20 cellular contexts compared by ENCODE assay signal in genomic region chr22:30411780-30412179, GRCh38. TPM values are rescaled to one million over a fixed set of nuclear protein-coding genes. Genes with fewer than 3 reads are reported as not detected.
DNase-seq lines count a peak whose midpoint lies in the region; ATAC-seq, FAIRE-seq and TF ChIP-seq lines count a peak whose summit lies in the region.
"Had no signal": no experiment of that assay in that cellular context is flagged by ENCODE, and none has a peak within 500 bp of the region (broad histone marks: within the 10 kb centered on the region; RNA-seq: fewer than 3 reads in every experiment).

No MANE protein-coding gene starts in this region.

- H3K4me2 ChIP-seq in HepG2 (ENCODE audit: low read depth, low read length), result no peak overlapping the region
- H3K4me2 ChIP-seq: BLaER1 had no signal

- no peak for TF ChIP-seq RAD21 in HepG2 (CRISPR knock-in tag; IDR thresholded peaks at IDR 0.05)

- 98% methylated on average over 3 of the region's 3 CpGs for WGBS in HepG2 (ENCODE audit: low lambda C conversion rate)
- 82% methylated on average over 3 of the region's 3 CpGs for WGBS in right lobe of liver (ENCODE audit: insufficient coverage, low coverage, low lambda C conversion rate, missing lambda C conversion rate)

- TF ChIP-seq EP300 in HepG2 (IDR thresholded peaks at IDR 0.05; ENCODE audit: low read depth in 2 of 2, low read length in 2 of 2) (no peak), HepG2 (CRISPR knock-in tag; IDR thresholded peaks at IDR 0.05; ENCODE audit: borderline replicate concordance) (no peak)

- H2AFZ ChIP-seq in HepG2 (ENCODE audit: low read length), result no peak overlapping the region

- peaks cover 13 to 48% of the 10 kb centered on the region in 2 experiments for H3K36me3 ChIP-seq in HepG2 (replicated peaks in 1 of 2; ENCODE audit: control insufficient read depth in 1 of 2, insufficient read depth in 2 of 2, low read length in 2 of 2)
- peaks cover 0 to 98% (median 54%) of the 10 kb centered on the region in 4 donors for H3K36me3 ChIP-seq in right lobe of liver
- peaks cover 9% of the 10 kb centered on the region for H3K36me3 ChIP-seq in breast epithelium

- no peaks in the 10 kb centered on the region for H3K79me2 ChIP-seq in HepG2 (ENCODE audit: insufficient read depth, low read length)

- TF ChIP-seq CTCF in HepG2 (CRISPR knock-in tag; IDR thresholded peaks at IDR 0.05), result no peak
- TF ChIP-seq CTCF in right lobe of liver (IDR thresholded peaks at IDR 0.05), result no peak
- no peak for TF ChIP-seq CTCF in breast epithelium (IDR thresholded peaks at IDR 0.05)

- H3K9me3 Mint-ChIP-seq in stimulated activated effector memory CD8-positive, alpha-beta T cell treated with anti-CD3 and anti-CD28 coated beads, Interleukin-12 subunit alpha, Interleukin-12 subunit beta, amount 100 ng/mL, for 72 hours, result no peaks in the 10 kb centered on the region
- no peaks in the 10 kb centered on the region for H3K9me3 Mint-ChIP-seq in stimulated activated naive CD8-positive, alpha-beta T cell treated with anti-CD3 and anti-CD28 coated beads, Interleukin-15, amount 100 ng/mL, for 72 hours
- H3K9me3 Mint-ChIP-seq: activated naive CD4-positive, alpha-beta T cell treated with anti-CD3 and anti-CD28 coated beads, Interleukin-2, amount 50 U/mL, for 72 hours; activated T-cell treated with anti-CD3 and anti-CD28 coated beads, Interleukin-2, amount 50 U/mL, for 72 hours; endodermal cell; neural crest cell had no signal

- in situ Hi-C loops in HepG2 (cut with HindIII; ENCODE audit: extremely low pct_ligation_motif_present, low pct_unique_long_range_greater_than_20kb), result no loop called here

- peaks cover 25% of the 10 kb centered on the region for H3K4me1 ChIP-seq in HepG2 (ENCODE audit: insufficient read depth, low read length)
- peaks cover 0 to 76% (median 15%) of the 10 kb centered on the region in 4 donors for H3K4me1 ChIP-seq in right lobe of liver
- H3K4me1 ChIP-seq in breast epithelium, result no peaks in the 10 kb centered on the region
- H3K4me1 ChIP-seq: BLaER1, tibial nerve had no signal

- H3K9me3 ChIP-seq in HepG2 (ENCODE audit: low read length) (no peaks in the 10 kb centered on the region), right lobe of liver (no peaks in the 10 kb centered on the region), breast epithelium (no peaks in the 10 kb centered on the region)
- H3K9me3 ChIP-seq: BLaER1, tibial nerve had no signal

- H3K27ac Mint-ChIP-seq in stimulated activated effector memory CD8-positive, alpha-beta T cell treated with anti-CD3 and anti-CD28 coated beads, Interleukin-12 subunit alpha, Interleukin-12 subunit beta, amount 100 ng/mL, for 72 hours, result peak overlapping the region; percentile 43
- H3K27ac Mint-ChIP-seq in stimulated activated naive CD8-positive, alpha-beta T cell treated with anti-CD3 and anti-CD28 coated beads, Interleukin-15, amount 100 ng/mL, for 72 hours, result no peak overlapping the region
- H3K27ac Mint-ChIP-seq: endodermal cell had no signal

- no peaks in the 10 kb centered on the region for H3K27me3 Mint-ChIP-seq in stimulated activated naive CD8-positive, alpha-beta T cell treated with anti-CD3 and anti-CD28 coated beads, Interleukin-15, amount 100 ng/mL, for 72 hours

- H3K36me3 Mint-ChIP-seq in stimulated activated effector memory CD8-positive, alpha-beta T cell treated with anti-CD3 and anti-CD28 coated beads, Interleukin-12 subunit alpha, Interleukin-12 subunit beta, amount 100 ng/mL, for 72 hours, result peaks cover 86% of the 10 kb centered on the region

- ATAC-seq in HepG2 (no peak), right lobe of liver (no peak), GM18858 (IDR thresholded peaks at IDR 0.05; ENCODE audit: unreplicated experiment) (no peak)
- ATAC-seq in stimulated activated effector memory CD8-positive, alpha-beta T cell treated with anti-CD3 and anti-CD28 coated beads, Interleukin-12 subunit alpha, Interleukin-12 subunit beta, amount 100 ng/mL, for 72 hours, result no peak
- no peak for ATAC-seq in stimulated activated naive CD8-positive, alpha-beta T cell treated with anti-CD3 and anti-CD28 coated beads, Interleukin-15, amount 100 ng/mL, for 72 hours
- ATAC-seq: activated naive CD4-positive, alpha-beta T cell treated with anti-CD3 and anti-CD28 coated beads, Interleukin-2, amount 50 U/mL, for 72 hours; activated T-cell treated with anti-CD3 and anti-CD28 coated beads, Interleukin-2, amount 50 U/mL, for 72 hours; stimulated activated naive CD8-positive, alpha-beta T cell treated with anti-CD3 and anti-CD28 coated beads, Interleukin-15, Interleukin-2, amounts not matched to agents 100 U/mL and 50 U/mL, for 24 hours had no signal

- H4K20me1 ChIP-seq in HepG2 (ENCODE audit: insufficient read depth, low read length), result no peaks in the 10 kb centered on the region
- H4K20me1 ChIP-seq: BLaER1 had no signal

- no peak overlapping the region for H3K4me3 Mint-ChIP-seq in stimulated activated effector memory CD8-positive, alpha-beta T cell treated with anti-CD3 and anti-CD28 coated beads, Interleukin-12 subunit alpha, Interleukin-12 subunit beta, amount 100 ng/mL, for 72 hours
- no peak overlapping the region for H3K4me3 Mint-ChIP-seq in stimulated activated naive CD8-positive, alpha-beta T cell treated with anti-CD3 and anti-CD28 coated beads, Interleukin-15, amount 100 ng/mL, for 72 hours
- H3K4me3 Mint-ChIP-seq: activated T-cell treated with anti-CD3 and anti-CD28 coated beads, Interleukin-2, amount 50 U/mL, for 72 hours; endodermal cell; neural crest cell had no signal

- TF ChIP-seq POLR2A in HepG2 (IDR thresholded peaks at IDR 0.05; ENCODE audit: insufficient read depth in 1 of 2, low read depth in 2 of 2, low read length in 2 of 2), result no peak
- no peak for TF ChIP-seq POLR2A in right lobe of liver (IDR thresholded peaks at IDR 0.05)
- TF ChIP-seq POLR2A in breast epithelium (IDR thresholded peaks at IDR 0.05), result no peak

- H3K4me3 ChIP-seq in HepG2 (replicated peaks in 1 of 3; ENCODE audit: insufficient read depth in 1 of 3, low read depth in 2 of 3, low read length in 3 of 3) (no peak overlapping the region), right lobe of liver (no peak overlapping the region), breast epithelium (no peak overlapping the region)
- H3K4me3 ChIP-seq: BLaER1, tibial nerve had no signal

- H3K27me3 ChIP-seq in HepG2 (ENCODE audit: control insufficient read depth in 1 of 2, insufficient read depth in 2 of 2, low read length in 2 of 2) (no peaks in the 10 kb centered on the region), right lobe of liver (no peaks in the 10 kb centered on the region), breast epithelium (no peaks in the 10 kb centered on the region)
- H3K27me3 ChIP-seq: BLaER1, tibial nerve had no signal

- H3K9ac ChIP-seq in HepG2 (ENCODE audit: insufficient read depth, low read depth, low read length), result no peak overlapping the region
- H3K9ac ChIP-seq: BLaER1 had no signal

- BruUV-seq in HepG2 (replicated peaks; lab: Mats Ljungman, UMichigan), result no TSS peak

- peaks cover 16% of the 10 kb centered on the region for H3K4me1 Mint-ChIP-seq in stimulated activated effector memory CD8-positive, alpha-beta T cell treated with anti-CD3 and anti-CD28 coated beads, Interleukin-12 subunit alpha, Interleukin-12 subunit beta, amount 100 ng/mL, for 72 hours
- peaks cover 71% of the 10 kb centered on the region for H3K4me1 Mint-ChIP-seq in stimulated activated naive CD8-positive, alpha-beta T cell treated with anti-CD3 and anti-CD28 coated beads, Interleukin-15, amount 100 ng/mL, for 72 hours
- H3K4me1 Mint-ChIP-seq: neural crest cell had no signal

- intact Hi-C loops in HepG2 (cut with micrococcal nuclease; ENCODE audit: unreplicated experiment), result no loop called here
- intact Hi-C loops in right lobe of liver (cut with DNase I), result no loop called here
- intact Hi-C loops in breast epithelium (cut with DNase I; ENCODE audit: low total_unique reads), result no loop called here

- CTCF ChIA-PET in HepG2 (lab: Yijun Ruan, JAX; ENCODE audit: low intra/inter-chr PET ratio, low total read pairs), result no interaction called here

- DNase-seq in HepG2 (ENCODE audit: low spot score) (no peak), right lobe of liver (no peak), breast epithelium (ENCODE audit: low spot score in 2 of 2) (no peak)
- DNase-seq in stimulated activated effector memory CD8-positive, alpha-beta T cell treated with anti-CD3 and anti-CD28 coated beads, Interleukin-12 subunit alpha, Interleukin-12 subunit beta, amount 100 ng/mL, for 72 hours (ENCODE audit: low spot score in 2 of 2), result no peak
- DNase-seq in stimulated activated naive CD8-positive, alpha-beta T cell treated with anti-CD3 and anti-CD28 coated beads, Interleukin-15, amount 100 ng/mL, for 72 hours, result no peak
- DNase-seq: activated CD8-positive, alpha-beta memory T cell treated with anti-CD3 and anti-CD28 coated beads for 24 hours; activated T-cell treated with anti-CD3 and anti-CD28 coated beads, Interleukin-2, amount 50 U/mL, for 72 hours; endodermal cell; NCI-H1105; NCI-H2081; stimulated activated naive CD8-positive, alpha-beta T cell treated with anti-CD3 and anti-CD28 coated beads, Interleukin-15, Interleukin-2, amounts not matched to agents 100 U/mL and 50 U/mL, for 24 hours; WERI-Rb-1 had no signal

- H3K27ac ChIP-seq in HepG2 (ENCODE audit: extremely low read length, insufficient read depth, low read length) (no peak overlapping the region), right lobe of liver (no peak overlapping the region), breast epithelium (peak overlapping the region; percentile 29 to 48)
- H3K27ac ChIP-seq: BLaER1, tibial nerve, WERI-Rb-1 had no signal

- FAIRE-seq in HepG2 (lab: Jason Lieb, UNC), result no peak
- FAIRE-seq: colon, D721Med, RCC 7860 had no signal

- POLR2A ChIA-PET in HepG2 (lab: Yijun Ruan, JAX), result interaction anchor here (8.5 kb wide), 1 partner anchor 11 kb away, joined by 42 read pairs; no protein-coding TSS in a partner anchor

RNA-seq across cellular contexts. Expression of gene MTFP1, which starts 13.8 kb away (rescaled TPM):
- 40.3 and 45.6 TPM in 2 replicates for total RNA-seq in HepG2 (2016; rRNA removed; fragmentation: Illumina TruSeq; extraction: Trizol)
- 33.4 and 35.3 TPM in 2 replicates for total RNA-seq in HepG2 (2016; cell fraction: cytosol; rRNA removed; fragmentation: Illumina TruSeq; extraction: Trizol; ENCODE audit: low read depth)
- total RNA-seq in HepG2 (2016; cell fraction: insoluble cytoplasmic fraction; rRNA removed; fragmentation: Illumina TruSeq; extraction: Trizol), result 40.9 and 46.1 TPM in 2 replicates
- 44.5 and 56.8 TPM in 2 replicates for total RNA-seq in HepG2 (2016; cell fraction: membrane; rRNA removed; fragmentation: Illumina TruSeq; extraction: Trizol)
- total RNA-seq in HepG2 (2016; cell fraction: nucleus; rRNA removed; fragmentation: Illumina TruSeq; extraction: Trizol), result 24.5 and 30.0 TPM in 2 replicates
- 29.5 TPM in 2 replicates for polyA plus RNA-seq in HepG2 (2011; rRNA removed)
- polyA plus RNA-seq in HepG2 (2011; cell fraction: cytosol; rRNA removed), result 33.0 and 55.8 TPM in 2 replicates
- polyA plus RNA-seq in HepG2 (2011; cell fraction: nucleus; rRNA removed), result 33.3 and 33.4 TPM in 2 replicates
- 16.5 and 23.5 TPM in 2 replicates for polyA plus RNA-seq in HepG2 (2012)
- polyA plus RNA-seq in HepG2 (2016; cell fraction: cytosol; fragmentation: Illumina TruSeq; extraction: Trizol; ENCODE audit: low read depth), result 26.8 and 41.3 TPM in 2 replicates
- 32.6 and 35.9 TPM in 2 replicates for polyA plus RNA-seq in HepG2 (2016; cell fraction: insoluble cytoplasmic fraction; fragmentation: Illumina TruSeq; extraction: Trizol; ENCODE audit: low read depth)
- polyA plus RNA-seq in HepG2 (2016; cell fraction: membrane; fragmentation: Illumina TruSeq; extraction: Trizol; ENCODE audit: low read depth), result 36.2 and 46.2 TPM in 2 replicates
- polyA plus RNA-seq in HepG2 (2016; cell fraction: nucleus; fragmentation: Illumina TruSeq; extraction: Trizol; ENCODE audit: insufficient read depth, low read depth), result 42.3 and 44.8 TPM in 2 replicates
- polyA minus RNA-seq in HepG2 (2011; rRNA and poly(A)+ RNA removed; ENCODE audit: low replicate concordance), result 41.9 and 45.1 TPM in 2 replicates
- polyA minus RNA-seq in HepG2 (2011; cell fraction: cytosol; rRNA and poly(A)+ RNA removed), result 13.7 and 14.0 TPM in 2 replicates
- 5.2 and 9.7 TPM in 2 replicates for polyA minus RNA-seq in HepG2 (2011; cell fraction: nucleus; rRNA and poly(A)+ RNA removed)
- 10 to 100 TPM in 3 of 6 experiments, 1 to 10 TPM in 3; 4.2 to 30.1 (median 9.1) TPM for total RNA-seq in right lobe of liver
- total RNA-seq in breast epithelium, result 10 to 100 TPM in 2 of 3 donors, 1 to 10 TPM in 1; 2.9 to 16.7 (median 14.4) TPM

RNA-seq across cellular contexts. Expression of gene SEC14L2, which starts 15.0 kb away (rescaled TPM):
- total RNA-seq in HepG2 (2016; rRNA removed; fragmentation: Illumina TruSeq; extraction: Trizol) (4.1 and 5.3 TPM in 2 replicates), right lobe of liver (100 to 1,000 TPM in 3 of 6 experiments, 10 to 100 TPM in 3; 42.7 to 240 (median 101) TPM), breast epithelium (10 to 100 TPM in 2 of 3 donors, 1 to 10 TPM in 1; 5.3 to 45.7 (median 29.5) TPM)
- 0.71 and 0.88 TPM in 2 replicates for total RNA-seq in HepG2 (2016; cell fraction: cytosol; rRNA removed; fragmentation: Illumina TruSeq; extraction: Trizol; ENCODE audit: low read depth)
- total RNA-seq in HepG2 (2016; cell fraction: insoluble cytoplasmic fraction; rRNA removed; fragmentation: Illumina TruSeq; extraction: Trizol), result 5.1 TPM in 2 replicates
- total RNA-seq in HepG2 (2016; cell fraction: membrane; rRNA removed; fragmentation: Illumina TruSeq; extraction: Trizol), result 2.0 and 2.8 TPM in 2 replicates
- total RNA-seq in HepG2 (2016; cell fraction: nucleus; rRNA removed; fragmentation: Illumina TruSeq; extraction: Trizol), result 3.5 and 5.0 TPM in 2 replicates
- polyA plus RNA-seq in HepG2 (2011; rRNA removed), result 5.1 and 9.1 TPM in 2 replicates
- polyA plus RNA-seq in HepG2 (2011; cell fraction: cytosol; rRNA removed), result 6.9 and 7.2 TPM in 2 replicates
- 13.4 and 15.2 TPM in 2 replicates for polyA plus RNA-seq in HepG2 (2011; cell fraction: nucleus; rRNA removed)
- 4.1 and 4.7 TPM in 2 replicates for polyA plus RNA-seq in HepG2 (2012)
- polyA plus RNA-seq in HepG2 (2016; cell fraction: cytosol; fragmentation: Illumina TruSeq; extraction: Trizol; ENCODE audit: low read depth), result 1.8 and 2.4 TPM in 2 replicates
- 5.3 and 5.4 TPM in 2 replicates for polyA plus RNA-seq in HepG2 (2016; cell fraction: insoluble cytoplasmic fraction; fragmentation: Illumina TruSeq; extraction: Trizol; ENCODE audit: low read depth)
- polyA plus RNA-seq in HepG2 (2016; cell fraction: membrane; fragmentation: Illumina TruSeq; extraction: Trizol; ENCODE audit: low read depth), result 1.9 and 2.3 TPM in 2 replicates
- 5.5 and 6.3 TPM in 2 replicates for polyA plus RNA-seq in HepG2 (2016; cell fraction: nucleus; fragmentation: Illumina TruSeq; extraction: Trizol; ENCODE audit: insufficient read depth, low read depth)
- 13.5 and 19.9 TPM in 2 replicates for polyA minus RNA-seq in HepG2 (2011; rRNA and poly(A)+ RNA removed; ENCODE audit: low replicate concordance)
- polyA minus RNA-seq in HepG2 (2011; cell fraction: cytosol; rRNA and poly(A)+ RNA removed), result 4.4 and 5.6 TPM in 2 replicates
- 11.5 and 19.1 TPM in 2 replicates for polyA minus RNA-seq in HepG2 (2011; cell fraction: nucleus; rRNA and poly(A)+ RNA removed)

RNA-seq across cellular contexts. Expression of gene RNF215, which starts 24.6 kb away (rescaled TPM):
- total RNA-seq in HepG2 (2016; rRNA removed; fragmentation: Illumina TruSeq; extraction: Trizol) (2.4 and 5.3 TPM in 2 replicates), right lobe of liver (10 to 100 TPM in 1 of 6 experiments, 1 to 10 TPM in 5; 6.2 to 10.0 (median 7.4) TPM), breast epithelium (10 to 100 TPM; 13.3 to 15.4 (median 14.0) TPM)
- total RNA-seq in HepG2 (2016; cell fraction: cytosol; rRNA removed; fragmentation: Illumina TruSeq; extraction: Trizol; ENCODE audit: low read depth), result 1.6 and 1.9 TPM in 2 replicates
- 2.5 and 5.7 TPM in 2 replicates for total RNA-seq in HepG2 (2016; cell fraction: insoluble cytoplasmic fraction; rRNA removed; fragmentation: Illumina TruSeq; extraction: Trizol)
- 2.5 and 3.5 TPM in 2 replicates for total RNA-seq in HepG2 (2016; cell fraction: membrane; rRNA removed; fragmentation: Illumina TruSeq; extraction: Trizol)
- 7.1 and 8.8 TPM in 2 replicates for total RNA-seq in HepG2 (2016; cell fraction: nucleus; rRNA removed; fragmentation: Illumina TruSeq; extraction: Trizol)
- polyA plus RNA-seq in HepG2 (2011; rRNA removed), result 6.1 and 9.2 TPM in 2 replicates
- 3.8 and 4.9 TPM in 2 replicates for polyA plus RNA-seq in HepG2 (2011; cell fraction: cytosol; rRNA removed)
- polyA plus RNA-seq in HepG2 (2011; cell fraction: nucleus; rRNA removed), result 55.4 and 60.1 TPM in 2 replicates
- 5.4 and 7.0 TPM in 2 replicates for polyA plus RNA-seq in HepG2 (2012)
- polyA plus RNA-seq in HepG2 (2016; cell fraction: cytosol; fragmentation: Illumina TruSeq; extraction: Trizol; ENCODE audit: low read depth), result 1.1 and 1.2 TPM in 2 replicates
- polyA plus RNA-seq in HepG2 (2016; cell fraction: insoluble cytoplasmic fraction; fragmentation: Illumina TruSeq; extraction: Trizol; ENCODE audit: low read depth), result 1.6 and 1.8 TPM in 2 replicates
- 1.9 and 2.2 TPM in 2 replicates for polyA plus RNA-seq in HepG2 (2016; cell fraction: membrane; fragmentation: Illumina TruSeq; extraction: Trizol; ENCODE audit: low read depth)
- polyA plus RNA-seq in HepG2 (2016; cell fraction: nucleus; fragmentation: Illumina TruSeq; extraction: Trizol; ENCODE audit: insufficient read depth, low read depth), result 17.7 and 18.4 TPM in 2 replicates
- polyA minus RNA-seq in HepG2 (2011; rRNA and poly(A)+ RNA removed; ENCODE audit: low replicate concordance), result 10.6 and 16.6 TPM in 2 replicates
- polyA minus RNA-seq in HepG2 (2011; cell fraction: cytosol; rRNA and poly(A)+ RNA removed), result 2.3 and 4.5 TPM in 2 replicates
- 12.6 and 12.9 TPM in 2 replicates for polyA minus RNA-seq in HepG2 (2011; cell fraction: nucleus; rRNA and poly(A)+ RNA removed)

RNA-seq across cellular contexts. Expression of gene CCDC157, which starts 55.0 kb away (rescaled TPM):
- total RNA-seq in HepG2 (2016; rRNA removed; fragmentation: Illumina TruSeq; extraction: Trizol) (0.98 and 1.6 TPM in 2 replicates), right lobe of liver (1 to 10 TPM in 3 of 6 experiments, under 1 TPM in 3; 0.54 to 2.9 (median 0.86) TPM), breast epithelium (1 to 10 TPM; 2.6 to 7.5 (median 6.6) TPM)
- 2.1 and 2.2 TPM in 2 replicates for total RNA-seq in HepG2 (2016; cell fraction: cytosol; rRNA removed; fragmentation: Illumina TruSeq; extraction: Trizol; ENCODE audit: low read depth)
- 0.79 and 1.9 TPM in 2 replicates for total RNA-seq in HepG2 (2016; cell fraction: insoluble cytoplasmic fraction; rRNA removed; fragmentation: Illumina TruSeq; extraction: Trizol)
- 1.9 and 3.1 TPM in 2 replicates for total RNA-seq in HepG2 (2016; cell fraction: membrane; rRNA removed; fragmentation: Illumina TruSeq; extraction: Trizol)
- 1.4 and 1.6 TPM in 2 replicates for total RNA-seq in HepG2 (2016; cell fraction: nucleus; rRNA removed; fragmentation: Illumina TruSeq; extraction: Trizol)
- 1.4 and 2.3 TPM in 2 replicates for polyA plus RNA-seq in HepG2 (2011; rRNA removed)
- polyA plus RNA-seq in HepG2 (2011; cell fraction: cytosol; rRNA removed), result 1.1 and 1.8 TPM in 2 replicates
- polyA plus RNA-seq in HepG2 (2011; cell fraction: nucleus; rRNA removed), result 5.8 and 7.1 TPM in 2 replicates
- 0.64 and 1.3 TPM in 2 replicates for polyA plus RNA-seq in HepG2 (2012)
- polyA plus RNA-seq in HepG2 (2016; cell fraction: cytosol; fragmentation: Illumina TruSeq; extraction: Trizol; ENCODE audit: low read depth), result 3.4 and 4.1 TPM in 2 replicates
- polyA plus RNA-seq in HepG2 (2016; cell fraction: insoluble cytoplasmic fraction; fragmentation: Illumina TruSeq; extraction: Trizol; ENCODE audit: low read depth), result 1.2 and 1.5 TPM in 2 replicates
- 2.2 and 3.2 TPM in 2 replicates for polyA plus RNA-seq in HepG2 (2016; cell fraction: membrane; fragmentation: Illumina TruSeq; extraction: Trizol; ENCODE audit: low read depth)
- polyA plus RNA-seq in HepG2 (2016; cell fraction: nucleus; fragmentation: Illumina TruSeq; extraction: Trizol; ENCODE audit: insufficient read depth, low read depth), result 3.1 and 3.2 TPM in 2 replicates
- 2.6 and 4.7 TPM in 2 replicates for polyA minus RNA-seq in HepG2 (2011; rRNA and poly(A)+ RNA removed; ENCODE audit: low replicate concordance)
- 0.79 and 1.4 TPM in 2 replicates for polyA minus RNA-seq in HepG2 (2011; cell fraction: cytosol; rRNA and poly(A)+ RNA removed)
- 1.9 and 3.0 TPM in 2 replicates for polyA minus RNA-seq in HepG2 (2011; cell fraction: nucleus; rRNA and poly(A)+ RNA removed)

RNA-seq across cellular contexts. Expression of gene SF3A1, which starts 55.1 kb away (rescaled TPM):
- total RNA-seq in HepG2 (2016; rRNA removed; fragmentation: Illumina TruSeq; extraction: Trizol) (22.0 and 31.8 TPM in 2 replicates), right lobe of liver (10 to 100 TPM; 42.6 to 72.8 (median 66.5) TPM), breast epithelium (10 to 100 TPM; 47.7 to 68.6 (median 47.9) TPM)
- 9.8 and 11.6 TPM in 2 replicates for total RNA-seq in HepG2 (2016; cell fraction: cytosol; rRNA removed; fragmentation: Illumina TruSeq; extraction: Trizol; ENCODE audit: low read depth)
- total RNA-seq in HepG2 (2016; cell fraction: insoluble cytoplasmic fraction; rRNA removed; fragmentation: Illumina TruSeq; extraction: Trizol), result 20.9 and 27.0 TPM in 2 replicates
- total RNA-seq in HepG2 (2016; cell fraction: membrane; rRNA removed; fragmentation: Illumina TruSeq; extraction: Trizol), result 13.8 and 16.2 TPM in 2 replicates
- 23.6 and 29.5 TPM in 2 replicates for total RNA-seq in HepG2 (2016; cell fraction: nucleus; rRNA removed; fragmentation: Illumina TruSeq; extraction: Trizol)
- 10.0 and 16.2 TPM in 2 replicates for polyA plus RNA-seq in HepG2 (2011; rRNA removed)
- 5.3 and 6.6 TPM in 2 replicates for polyA plus RNA-seq in HepG2 (2011; cell fraction: cytosol; rRNA removed)
- polyA plus RNA-seq in HepG2 (2011; cell fraction: nucleus; rRNA removed), result 42.5 and 51.9 TPM in 2 replicates
- 38.4 and 47.2 TPM in 2 replicates for polyA plus RNA-seq in HepG2 (2012)
- 5.6 and 6.5 TPM in 2 replicates for polyA plus RNA-seq in HepG2 (2016; cell fraction: cytosol; fragmentation: Illumina TruSeq; extraction: Trizol; ENCODE audit: low read depth)
- polyA plus RNA-seq in HepG2 (2016; cell fraction: insoluble cytoplasmic fraction; fragmentation: Illumina TruSeq; extraction: Trizol; ENCODE audit: low read depth), result 22.2 and 52.1 TPM in 2 replicates
- polyA plus RNA-seq in HepG2 (2016; cell fraction: membrane; fragmentation: Illumina TruSeq; extraction: Trizol; ENCODE audit: low read depth), result 8.5 and 15.3 TPM in 2 replicates
- polyA plus RNA-seq in HepG2 (2016; cell fraction: nucleus; fragmentation: Illumina TruSeq; extraction: Trizol; ENCODE audit: insufficient read depth, low read depth), result 40.6 and 47.6 TPM in 2 replicates
- 43.5 and 95.1 TPM in 2 replicates for polyA minus RNA-seq in HepG2 (2011; rRNA and poly(A)+ RNA removed; ENCODE audit: low replicate concordance)
- polyA minus RNA-seq in HepG2 (2011; cell fraction: cytosol; rRNA and poly(A)+ RNA removed), result 61.1 and 71.4 TPM in 2 replicates
- polyA minus RNA-seq in HepG2 (2011; cell fraction: nucleus; rRNA and poly(A)+ RNA removed), result 49.2 and 53.6 TPM in 2 replicates

Comparison
In these comparisons a context has a peak if more than half of its experiments do, and no peak if none do; other contexts are left out.
1. H3K27ac ChIP-seq: peak in breast epithelium (2 of 2); none in HepG2 (single experiment) and right lobe of liver (0 of 3).